ENCODE assay signal across 19 cellular contexts in the genomic region with DNA sequence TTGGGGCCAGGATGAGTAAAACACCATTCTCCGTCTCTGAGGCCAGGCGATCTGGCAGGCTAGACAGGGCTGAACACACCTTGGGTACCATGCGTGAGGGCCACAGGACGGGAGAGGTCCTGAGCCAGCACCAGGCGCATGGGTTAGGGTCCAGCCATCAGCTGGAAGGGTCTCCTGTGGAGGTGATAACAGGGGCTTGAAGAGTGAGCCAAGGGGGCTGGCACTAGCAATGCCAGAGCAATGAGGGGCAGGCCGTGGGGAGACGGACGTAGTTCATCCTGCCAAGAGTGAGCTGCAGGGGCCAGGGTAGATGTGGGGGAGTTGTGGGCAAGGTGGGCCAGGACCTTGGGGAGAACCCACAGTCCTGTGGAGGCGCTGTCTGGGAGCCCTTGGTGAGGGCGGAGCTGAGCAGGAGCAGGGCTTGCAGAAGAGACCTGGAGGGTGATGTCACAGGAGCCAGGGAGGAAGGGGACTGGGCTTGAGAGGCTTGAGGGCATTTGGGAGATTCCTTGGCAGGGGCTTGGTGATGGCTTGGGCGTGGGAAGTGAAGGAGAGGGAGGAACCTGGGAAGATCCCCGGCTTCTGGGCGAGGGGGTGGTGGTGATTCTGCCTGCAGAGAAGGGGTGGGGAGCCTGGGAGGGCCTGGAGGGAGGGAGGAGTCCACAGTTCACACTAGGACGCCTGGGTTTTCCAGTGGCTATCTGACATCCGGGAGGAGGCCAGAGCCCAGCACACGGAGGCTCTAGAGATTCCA. TPM values are rescaled to one million over a fixed set of nuclear protein-coding genes. Genes with fewer than 3 reads are reported as not detected.
"Had no signal": no experiment of that assay in that cellular context is flagged by ENCODE, and none has a peak within 500 bp of the region (broad histone marks: within the 10 kb centered on the region; RNA-seq: fewer than 3 reads in every experiment).

No MANE protein-coding gene starts in this region.

- H3K36me3 Mint-ChIP-seq: immature natural killer cell had no signal

- H3K4me3 ChIP-seq: breast epithelium, heart left ventricle, lower lobe of right lung, sigmoid colon, tibial artery had no signal

- H3K4me3 Mint-ChIP-seq: activated T-helper 17 cell treated with anti-CD3 and anti-CD28 coated beads, Interleukin-2, amount 50 U/mL, for 72 hours; immature natural killer cell; neural crest cell; stimulated activated effector memory CD8-positive, alpha-beta T cell treated with anti-CD3 and anti-CD28 coated beads, Interleukin-12 subunit alpha, Interleukin-12 subunit beta, amount 100 ng/mL, for 72 hours had no signal

- H3K9ac ChIP-seq: parathyroid adenoma had no signal

- H3K9me3 ChIP-seq: breast epithelium, lower lobe of right lung had no signal

- H3K36me3 ChIP-seq: breast epithelium, heart left ventricle, lower lobe of right lung, sigmoid colon, tibial artery had no signal

- H3K27ac Mint-ChIP-seq: activated T-helper 17 cell treated with anti-CD3 and anti-CD28 coated beads, Interleukin-2, amount 50 U/mL, for 72 hours; stimulated activated effector memory CD8-positive, alpha-beta T cell treated with anti-CD3 and anti-CD28 coated beads, Interleukin-12 subunit alpha, Interleukin-12 subunit beta, amount 100 ng/mL, for 72 hours had no signal

- DNase-seq: activated CD4-positive, alpha-beta T cell treated with anti-CD3 and anti-CD28 coated beads, Interleukin-2, amount 50 U/mL, for 1 hour; activated naive CD4-positive, alpha-beta T cell treated with Interleukin-2 at 50 U/mL for 16 hours; activated T-cell treated with anti-CD3 and anti-CD28 coated beads for 4 hours; anterior cingulate cortex; cerebellar nuclear complex; heart left ventricle; immature natural killer cell; lower lobe of right lung; midbrain; sigmoid colon; T-helper 9 cell; tibial artery had no signal

- H3K27ac ChIP-seq: breast epithelium, heart left ventricle, lower lobe of right lung, parathyroid adenoma, sigmoid colon, tibial artery had no signal

- ATAC-seq: activated CD4-positive, CD25-positive, alpha-beta regulatory T cell treated with anti-CD3 and anti-CD28 coated beads, Interleukin-2, amount 50 U/mL, for 24 hours; activated T-helper 17 cell treated with anti-CD3 and anti-CD28 coated beads, Interleukin-2, amount 50 U/mL, for 72 hours; heart left ventricle; lower lobe of right lung; stimulated activated effector memory CD8-positive, alpha-beta T cell treated with anti-CD3 and anti-CD28 coated beads, Interleukin-12 subunit alpha, Interleukin-12 subunit beta, amount 100 ng/mL, for 72 hours had no signal

- H3K4me1 Mint-ChIP-seq: activated T-helper 17 cell treated with anti-CD3 and anti-CD28 coated beads, Interleukin-2, amount 50 U/mL, for 72 hours; neural crest cell; stimulated activated effector memory CD8-positive, alpha-beta T cell treated with anti-CD3 and anti-CD28 coated beads, Interleukin-12 subunit alpha, Interleukin-12 subunit beta, amount 100 ng/mL, for 72 hours had no signal

- H2AFZ ChIP-seq: parathyroid adenoma had no signal

- H3K4me1 ChIP-seq: parathyroid adenoma had no signal

- H3K9me3 Mint-ChIP-seq: activated T-helper 17 cell treated with anti-CD3 and anti-CD28 coated beads, Interleukin-2, amount 50 U/mL, for 72 hours; neural crest cell; stimulated activated effector memory CD8-positive, alpha-beta T cell treated with anti-CD3 and anti-CD28 coated beads, Interleukin-12 subunit alpha, Interleukin-12 subunit beta, amount 100 ng/mL, for 72 hours had no signal

- H3K79me2 ChIP-seq: parathyroid adenoma had no signal

RNA-seq across cellular contexts. Expression of gene NPTX1, which starts 6.3 kb away (rescaled TPM):
- total RNA-seq: epithelial cell of proximal tubule had no signal
